ENCODE assay signal across 8 cellular contexts in genomic region chr1:211476200-211476849, GRCh38. TPM values are rescaled to one million over a fixed set of nuclear protein-coding genes. Genes with fewer than 3 reads are reported as not detected.
DNase-seq lines count a peak whose midpoint lies in the region; ATAC-seq lines count a peak whose summit lies in the region.

No MANE protein-coding gene starts in this region.

- no peak for ATAC-seq in GM19324 (IDR thresholded peaks at IDR 0.05; ENCODE audit: low FRiP score, unreplicated experiment)

- peaks cover 1 to 19% (median 4%) of the 10 kb centered on the region in 3 donors for H3K27me3 Mint-ChIP-seq in immature natural killer cell (ENCODE audit: low read depth in 3 of 3)

- H3K9me3 Mint-ChIP-seq in immature natural killer cell = peaks cover 0 to 2% (median 0%) of the 10 kb centered on the region in 6 donors

- DNase-seq in DMS153 (lab: John Stamatoyannopoulos, UW) (peak; percentile 25), H4 (ENCODE audit: low spot score) (peak; percentile 58), NCI-H1105 treated with DMSO at 0.1 percent for 48 hours (lab: John Stamatoyannopoulos, UW) (peak; percentile 61), T1000 (lab: John Stamatoyannopoulos, UW) (peak; percentile 42), astrocyte of the hippocampus (ENCODE audit: low read depth, low spot score) (peak; percentile 80), immature natural killer cell (peak; percentile 62 to 69 (median 65))
- peak; percentile 61 to 77 for DNase-seq in stimulated activated CD4-positive, alpha-beta T cell treated with anti-CD3 and anti-CD28 coated beads, Interleukin-15, amount 100 ng/mL, for 48 hours (ENCODE audit: low read depth in 2 of 2)

- H3K27ac Mint-ChIP-seq in immature natural killer cell = no peak overlapping the region

- no peak overlapping the region for H3K4me3 Mint-ChIP-seq in immature natural killer cell

- no peaks in the 10 kb centered on the region for H3K4me1 Mint-ChIP-seq in immature natural killer cell

- H3K36me3 Mint-ChIP-seq in immature natural killer cell = no peaks in the 10 kb centered on the region

RNA-seq across cellular contexts. Expression of gene RD3, which starts 15.6 kb away (rescaled TPM):
- total RNA-seq in H4 (2014; rRNA removed; shearing (Covaris generic)) = 0.10 TPM in 1 of 2 replicates, not detected in the other
- polyA plus RNA-seq in immature natural killer cell = not detected

Comparison
In these comparisons a context has a peak if more than half of its experiments do, and no peak if none do; other contexts are left out.
1. DNase-seq: peak in every context shown above with its lines; median percentile 80 in astrocyte of the hippocampus; 69 in stimulated activated CD4-positive, alpha-beta T cell treated with anti-CD3 and anti-CD28 coated beads, Interleukin-15, amount 100 ng/mL, for 48 hours; 65 in immature natural killer cell; 61 in NCI-H1105 treated with DMSO at 0.1 percent for 48 hours; 58 in H4; 42 in T1000; 25 in DMS153.